ENCODE assay signal across 1 cellular context in the genomic region with DNA sequence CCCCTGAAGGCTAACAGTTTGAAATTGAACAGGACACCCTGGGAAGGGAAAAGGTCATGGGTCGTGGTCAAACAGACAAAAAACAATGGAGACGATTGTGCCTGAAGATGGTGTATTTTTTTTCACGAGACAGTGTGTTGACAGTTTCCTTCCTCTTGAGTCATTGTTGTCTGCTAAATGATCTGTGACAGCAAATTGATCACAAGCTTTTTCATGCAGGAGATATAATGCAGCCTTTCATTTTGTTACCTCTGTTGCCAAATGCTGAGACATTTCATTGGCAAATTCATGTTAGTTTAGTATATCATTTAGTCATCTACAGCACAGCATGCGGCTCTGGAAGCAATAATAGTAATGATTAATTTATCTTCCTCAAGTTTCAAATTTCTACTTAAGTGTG.
TF ChIP-seq lines count a peak whose summit lies in the region.

No MANE protein-coding gene starts in this region.

TF ChIP-seq in HepG2, 621 proteins besides CTCF, POLR2A, EP300 and RAD21 (continued from another document):
- TF ChIP-seq ARID5B (CRISPR knock-in tag; IDR thresholded peaks at IDR 0.05) (0 out of 2 replicates have a peak, but pooled peaks have one; percentile 22), ZNF782 (CRISPR knock-in tag; IDR thresholded peaks at IDR 0.05; ENCODE audit: borderline replicate concordance) (no peak), XBP1 (CRISPR knock-in tag; IDR thresholded peaks at IDR 0.05) (no peak), ZNF737 (CRISPR knock-in tag; IDR thresholded peaks at IDR 0.05; ENCODE audit: borderline replicate concordance) (no peak), SOX13 (IDR thresholded peaks at IDR 0.05) (peak; percentile 31; the same call in 1 of the 2 replicates), SOX13 (CRISPR knock-in tag; conservative IDR thresholded peaks at IDR 0.05 in 1 of 2, IDR thresholded peaks at IDR 0.05 in 1 of 2) (peak in 1 of 2 experiments; percentile 86; a peak in 2 of 4 replicates), ZNF550 (CRISPR knock-in tag; IDR thresholded peaks at IDR 0.05; ENCODE audit: borderline replicate concordance) (no peak), MYNN (CRISPR knock-in tag; IDR thresholded peaks at IDR 0.05; ENCODE audit: low read depth) (no peak), FOXP1 (IDR thresholded peaks at IDR 0.05) (no peak), FOXP1 (CRISPR knock-in tag; IDR thresholded peaks at IDR 0.05) (peak; percentile 38; the same call in 1 of the 2 replicates), SOX5 (CRISPR knock-in tag; IDR thresholded peaks at IDR 0.05; ENCODE audit: borderline replicate concordance) (peak; percentile 72), SAFB2 (CRISPR knock-in tag; IDR thresholded peaks at IDR 0.05; ENCODE audit: borderline replicate concordance, low read depth) (no peak), ZNF770 (CRISPR knock-in tag; IDR thresholded peaks at IDR 0.05) (no peak), STAT5B (CRISPR knock-in tag; IDR thresholded peaks at IDR 0.05) (no peak), ZNF75D (CRISPR knock-in tag; IDR thresholded peaks at IDR 0.05; ENCODE audit: borderline replicate concordance) (no peak), SMAD1 (CRISPR knock-in tag; IDR thresholded peaks at IDR 0.05; ENCODE audit: borderline replicate concordance, low read depth) (no peak), ZNF589 (CRISPR knock-in tag; conservative IDR thresholded peaks at IDR 0.05) (no peak), SRSF4 (IDR thresholded peaks at IDR 0.05; ENCODE audit: low read depth, low read length, poor library complexity, severe bottlenecking) (no peak), SOX6 (IDR thresholded peaks at IDR 0.05) (no peak), SOX6 (CRISPR knock-in tag; IDR thresholded peaks at IDR 0.05) (peak; percentile 26; the same call in 1 of the 2 replicates), AHR (CRISPR knock-in tag; IDR thresholded peaks at IDR 0.05) (no peak), KDM3A (CRISPR knock-in tag; IDR thresholded peaks at IDR 0.05; ENCODE audit: low read depth) (no peak), SP5 (CRISPR knock-in tag; IDR thresholded peaks at IDR 0.05; ENCODE audit: borderline replicate concordance, low read depth) (no peak), RCOR2 (CRISPR knock-in tag; IDR thresholded peaks at IDR 0.05) (no peak), ZSCAN25 (CRISPR knock-in tag; IDR thresholded peaks at IDR 0.05) (no peak), FOSL2 (CRISPR knock-in tag; IDR thresholded peaks at IDR 0.05) (peak; percentile 30; the same call in 1 of the 2 replicates), LCORL (IDR thresholded peaks at IDR 0.05) (no peak), LCORL (CRISPR knock-in tag; IDR thresholded peaks at IDR 0.05) (no peak), ZNF747 (CRISPR knock-in tag; IDR thresholded peaks at IDR 0.05; ENCODE audit: borderline replicate concordance) (no peak), SAP130 (CRISPR knock-in tag; IDR thresholded peaks at IDR 0.05; ENCODE audit: low read depth) (no peak), NR2F6 (IDR thresholded peaks at IDR 0.05) (peak; percentile 66), NR2F6 (CRISPR knock-in tag; IDR thresholded peaks at IDR 0.05) (peak; percentile 60; the same call in 1 of the 2 replicates), SSRP1 (CRISPR knock-in tag; IDR thresholded peaks at IDR 0.05) (no peak)
- TF ChIP-seq, protein P1, sequence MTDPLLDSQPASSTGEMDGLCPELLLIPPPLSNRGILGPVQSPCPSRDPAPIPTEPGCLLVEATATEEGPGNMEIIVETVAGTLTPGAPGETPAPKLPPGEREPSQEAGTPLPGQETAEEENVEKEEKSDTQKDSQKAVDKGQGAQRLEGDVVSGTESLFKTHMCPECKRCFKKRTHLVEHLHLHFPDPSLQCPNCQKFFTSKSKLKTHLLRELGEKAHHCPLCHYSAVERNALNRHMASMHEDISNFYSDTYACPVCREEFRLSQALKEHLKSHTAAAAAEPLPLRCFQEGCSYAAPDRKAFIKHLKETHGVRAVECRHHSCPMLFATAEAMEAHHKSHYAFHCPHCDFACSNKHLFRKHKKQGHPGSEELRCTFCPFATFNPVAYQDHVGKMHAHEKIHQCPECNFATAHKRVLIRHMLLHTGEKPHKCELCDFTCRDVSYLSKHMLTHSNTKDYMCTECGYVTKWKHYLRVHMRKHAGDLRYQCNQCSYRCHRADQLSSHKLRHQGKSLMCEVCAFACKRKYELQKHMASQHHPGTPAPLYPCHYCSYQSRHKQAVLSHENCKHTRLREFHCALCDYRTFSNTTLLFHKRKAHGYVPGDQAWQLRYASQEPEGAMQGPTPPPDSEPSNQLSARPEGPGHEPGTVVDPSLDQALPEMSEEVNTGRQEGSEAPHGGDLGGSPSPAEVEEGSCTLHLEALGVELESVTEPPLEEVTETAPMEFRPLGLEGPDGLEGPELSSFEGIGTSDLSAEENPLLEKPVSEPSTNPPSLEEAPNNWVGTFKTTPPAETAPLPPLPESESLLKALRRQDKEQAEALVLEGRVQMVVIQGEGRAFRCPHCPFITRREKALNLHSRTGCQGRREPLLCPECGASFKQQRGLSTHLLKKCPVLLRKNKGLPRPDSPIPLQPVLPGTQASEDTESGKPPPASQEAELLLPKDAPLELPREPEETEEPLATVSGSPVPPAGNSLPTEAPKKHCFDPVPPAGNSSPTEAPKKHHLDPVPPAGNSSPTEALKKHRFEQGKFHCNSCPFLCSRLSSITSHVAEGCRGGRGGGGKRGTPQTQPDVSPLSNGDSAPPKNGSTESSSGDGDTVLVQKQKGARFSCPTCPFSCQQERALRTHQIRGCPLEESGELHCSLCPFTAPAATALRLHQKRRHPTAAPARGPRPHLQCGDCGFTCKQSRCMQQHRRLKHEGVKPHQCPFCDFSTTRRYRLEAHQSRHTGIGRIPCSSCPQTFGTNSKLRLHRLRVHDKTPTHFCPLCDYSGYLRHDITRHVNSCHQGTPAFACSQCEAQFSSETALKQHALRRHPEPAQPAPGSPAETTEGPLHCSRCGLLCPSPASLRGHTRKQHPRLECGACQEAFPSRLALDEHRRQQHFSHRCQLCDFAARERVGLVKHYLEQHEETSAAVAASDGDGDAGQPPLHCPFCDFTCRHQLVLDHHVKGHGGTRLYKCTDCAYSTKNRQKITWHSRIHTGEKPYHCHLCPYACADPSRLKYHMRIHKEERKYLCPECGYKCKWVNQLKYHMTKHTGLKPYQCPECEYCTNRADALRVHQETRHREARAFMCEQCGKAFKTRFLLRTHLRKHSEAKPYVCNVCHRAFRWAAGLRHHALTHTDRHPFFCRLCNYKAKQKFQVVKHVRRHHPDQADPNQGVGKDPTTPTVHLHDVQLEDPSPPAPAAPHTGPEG (CRISPR knock-in tag; IDR thresholded peaks at IDR 0.05), result no peak
- TF ChIP-seq, protein P2, sequence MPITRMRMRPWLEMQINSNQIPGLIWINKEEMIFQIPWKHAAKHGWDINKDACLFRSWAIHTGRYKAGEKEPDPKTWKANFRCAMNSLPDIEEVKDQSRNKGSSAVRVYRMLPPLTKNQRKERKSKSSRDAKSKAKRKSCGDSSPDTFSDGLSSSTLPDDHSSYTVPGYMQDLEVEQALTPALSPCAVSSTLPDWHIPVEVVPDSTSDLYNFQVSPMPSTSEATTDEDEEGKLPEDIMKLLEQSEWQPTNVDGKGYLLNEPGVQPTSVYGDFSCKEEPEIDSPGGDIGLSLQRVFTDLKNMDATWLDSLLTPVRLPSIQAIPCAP (CRISPR knock-in tag; IDR thresholded peaks at IDR 0.05; ENCODE audit: low read depth), result no peak
- TF ChIP-seq, protein P3, sequence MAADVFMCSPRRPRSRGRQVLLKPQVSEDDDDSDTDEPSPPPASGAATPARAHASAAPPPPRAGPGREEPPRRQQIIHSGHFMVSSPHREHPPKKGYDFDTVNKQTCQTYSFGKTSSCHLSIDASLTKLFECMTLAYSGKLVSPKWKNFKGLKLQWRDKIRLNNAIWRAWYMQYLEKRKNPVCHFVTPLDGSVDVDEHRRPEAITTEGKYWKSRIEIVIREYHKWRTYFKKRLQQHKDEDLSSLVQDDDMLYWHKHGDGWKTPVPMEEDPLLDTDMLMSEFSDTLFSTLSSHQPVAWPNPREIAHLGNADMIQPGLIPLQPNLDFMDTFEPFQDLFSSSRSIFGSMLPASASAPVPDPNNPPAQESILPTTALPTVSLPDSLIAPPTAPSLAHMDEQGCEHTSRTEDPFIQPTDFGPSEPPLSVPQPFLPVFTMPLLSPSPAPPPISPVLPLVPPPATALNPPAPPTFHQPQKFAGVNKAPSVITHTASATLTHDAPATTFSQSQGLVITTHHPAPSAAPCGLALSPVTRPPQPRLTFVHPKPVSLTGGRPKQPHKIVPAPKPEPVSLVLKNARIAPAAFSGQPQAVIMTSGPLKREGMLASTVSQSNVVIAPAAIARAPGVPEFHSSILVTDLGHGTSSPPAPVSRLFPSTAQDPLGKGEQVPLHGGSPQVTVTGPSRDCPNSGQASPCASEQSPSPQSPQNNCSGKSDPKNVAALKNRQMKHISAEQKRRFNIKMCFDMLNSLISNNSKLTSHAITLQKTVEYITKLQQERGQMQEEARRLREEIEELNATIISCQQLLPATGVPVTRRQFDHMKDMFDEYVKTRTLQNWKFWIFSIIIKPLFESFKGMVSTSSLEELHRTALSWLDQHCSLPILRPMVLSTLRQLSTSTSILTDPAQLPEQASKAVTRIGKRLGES (CRISPR knock-in tag; IDR thresholded peaks at IDR 0.05; ENCODE audit: borderline replicate concordance), result no peak
- TF ChIP-seq, protein P4, sequence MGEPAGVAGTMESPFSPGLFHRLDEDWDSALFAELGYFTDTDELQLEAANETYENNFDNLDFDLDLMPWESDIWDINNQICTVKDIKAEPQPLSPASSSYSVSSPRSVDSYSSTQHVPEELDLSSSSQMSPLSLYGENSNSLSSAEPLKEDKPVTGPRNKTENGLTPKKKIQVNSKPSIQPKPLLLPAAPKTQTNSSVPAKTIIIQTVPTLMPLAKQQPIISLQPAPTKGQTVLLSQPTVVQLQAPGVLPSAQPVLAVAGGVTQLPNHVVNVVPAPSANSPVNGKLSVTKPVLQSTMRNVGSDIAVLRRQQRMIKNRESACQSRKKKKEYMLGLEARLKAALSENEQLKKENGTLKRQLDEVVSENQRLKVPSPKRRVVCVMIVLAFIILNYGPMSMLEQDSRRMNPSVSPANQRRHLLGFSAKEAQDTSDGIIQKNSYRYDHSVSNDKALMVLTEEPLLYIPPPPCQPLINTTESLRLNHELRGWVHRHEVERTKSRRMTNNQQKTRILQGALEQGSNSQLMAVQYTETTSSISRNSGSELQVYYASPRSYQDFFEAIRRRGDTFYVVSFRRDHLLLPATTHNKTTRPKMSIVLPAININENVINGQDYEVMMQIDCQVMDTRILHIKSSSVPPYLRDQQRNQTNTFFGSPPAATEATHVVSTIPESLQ (CRISPR knock-in tag; conservative IDR thresholded peaks at IDR 0.05), result no peak
- TF ChIP-seq, protein P5, sequence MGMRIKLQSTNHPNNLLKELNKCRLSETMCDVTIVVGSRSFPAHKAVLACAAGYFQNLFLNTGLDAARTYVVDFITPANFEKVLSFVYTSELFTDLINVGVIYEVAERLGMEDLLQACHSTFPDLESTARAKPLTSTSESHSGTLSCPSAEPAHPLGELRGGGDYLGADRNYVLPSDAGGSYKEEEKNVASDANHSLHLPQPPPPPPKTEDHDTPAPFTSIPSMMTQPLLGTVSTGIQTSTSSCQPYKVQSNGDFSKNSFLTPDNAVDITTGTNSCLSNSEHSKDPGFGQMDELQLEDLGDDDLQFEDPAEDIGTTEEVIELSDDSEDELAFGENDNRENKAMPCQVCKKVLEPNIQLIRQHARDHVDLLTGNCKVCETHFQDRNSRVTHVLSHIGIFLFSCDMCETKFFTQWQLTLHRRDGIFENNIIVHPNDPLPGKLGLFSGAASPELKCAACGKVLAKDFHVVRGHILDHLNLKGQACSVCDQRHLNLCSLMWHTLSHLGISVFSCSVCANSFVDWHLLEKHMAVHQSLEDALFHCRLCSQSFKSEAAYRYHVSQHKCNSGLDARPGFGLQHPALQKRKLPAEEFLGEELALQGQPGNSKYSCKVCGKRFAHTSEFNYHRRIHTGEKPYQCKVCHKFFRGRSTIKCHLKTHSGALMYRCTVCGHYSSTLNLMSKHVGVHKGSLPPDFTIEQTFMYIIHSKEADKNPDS (CRISPR knock-in tag; IDR thresholded peaks at IDR 0.05), result no peak
